Comparison of ENCODE assay signal across 13 cellular contexts in the genomic region with DNA sequence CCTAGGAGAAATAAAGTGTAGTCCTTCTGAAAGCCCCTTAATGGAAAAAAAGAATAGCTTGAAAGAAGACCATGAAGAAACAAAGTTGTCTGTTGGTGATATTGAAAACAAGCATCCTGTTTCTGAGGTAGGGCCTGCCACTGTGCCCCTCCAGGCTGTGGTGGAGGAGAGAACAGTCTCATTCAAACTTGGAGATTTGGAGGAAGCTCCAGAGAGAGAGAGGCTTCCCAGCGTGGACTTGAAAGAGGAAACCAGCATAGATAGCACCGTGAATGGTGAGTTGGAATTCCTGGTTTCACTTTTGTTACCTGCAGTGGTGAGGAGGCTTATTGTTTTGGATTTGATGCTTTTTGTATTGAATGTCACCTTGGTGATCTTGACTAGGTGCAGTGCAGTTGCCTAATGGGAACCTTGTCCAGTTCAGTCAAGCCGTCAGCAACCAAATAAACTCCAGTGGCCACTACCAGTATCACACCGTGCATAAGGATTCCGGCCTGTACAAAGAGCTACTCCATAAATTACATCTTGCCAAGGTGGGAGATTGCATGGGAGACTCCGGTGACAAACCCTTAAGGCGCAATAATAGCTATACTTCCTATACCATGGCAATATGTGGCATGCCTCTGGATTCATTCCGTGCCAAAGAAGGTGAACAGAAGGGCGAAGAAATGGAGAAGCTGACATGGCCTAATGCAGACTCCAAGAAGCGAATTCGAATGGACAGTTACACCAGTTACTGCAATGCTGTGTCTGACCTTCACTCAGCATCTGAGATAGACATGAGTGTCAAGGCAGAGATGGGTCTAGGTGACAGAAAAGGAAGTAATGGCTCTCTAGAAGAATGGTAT. TPM values are rescaled to one million over a fixed set of nuclear protein-coding genes. Genes with fewer than 3 reads are reported as not detected.
DNase-seq lines count a peak whose midpoint lies in the region; ATAC-seq and TF ChIP-seq lines count a peak whose summit lies in the region.
"Had no signal": no experiment of that assay in that cellular context is flagged by ENCODE, and none has a peak within 500 bp of the region (broad histone marks: within the 10 kb centered on the region; RNA-seq: fewer than 3 reads in every experiment).

No MANE protein-coding gene starts in this region.

- ATAC-seq in stimulated activated naive CD8-positive, alpha-beta T cell treated with anti-CD3 and anti-CD28 coated beads, Interleukin-15, amount 100 ng/mL, for 72 hours: no peak
- no peak for ATAC-seq in stimulated activated naive CD8-positive, alpha-beta T cell treated with anti-CD3 and anti-CD28 coated beads, Interleukin-15, Interleukin-2, amounts not matched to agents 100 U/mL and 50 U/mL, for 24 hours
- no peak for ATAC-seq in T-helper 17 cell
- ATAC-seq in HG03045 (IDR thresholded peaks at IDR 0.05; ENCODE audit: unreplicated experiment): no peak

- TF ChIP-seq POLR2A in erythroblast (IDR thresholded peaks at IDR 0.05; ENCODE audit: low read length): peak; percentile 31
- TF ChIP-seq POLR2A in testis (IDR thresholded peaks at IDR 0.05): no peak

- no peaks in the 10 kb centered on the region for H3K27me3 Mint-ChIP-seq in stimulated activated naive CD8-positive, alpha-beta T cell treated with anti-CD3 and anti-CD28 coated beads, Interleukin-15, amount 100 ng/mL, for 72 hours
- H3K27me3 Mint-ChIP-seq in T-helper 17 cell: no peaks in the 10 kb centered on the region

- no peaks in the 10 kb centered on the region for H3K9me3 Mint-ChIP-seq in stimulated activated naive CD8-positive, alpha-beta T cell treated with anti-CD3 and anti-CD28 coated beads, Interleukin-15, amount 100 ng/mL, for 72 hours
- H3K9me3 Mint-ChIP-seq: nephron had no signal

- DNase-seq in stimulated activated naive CD8-positive, alpha-beta T cell treated with anti-CD3 and anti-CD28 coated beads, Interleukin-15, amount 100 ng/mL, for 72 hours: no peak
- no peak for DNase-seq in stimulated activated naive CD8-positive, alpha-beta T cell treated with anti-CD3 and anti-CD28 coated beads, Interleukin-15, Interleukin-2, amounts not matched to agents 100 U/mL and 50 U/mL, for 24 hours
- DNase-seq in T-helper 17 cell: no peak
- DNase-seq in erythroblast (lab: John Stamatoyannopoulos, UW): peak in 1 of 2 experiments; percentile 16
- DNase-seq in GM03348 (ENCODE audit: low spot score): no peak
- DNase-seq in testis: no peak
- DNase-seq: activated CD4-positive, alpha-beta T cell treated with anti-CD3 and anti-CD28 coated beads, Interleukin-2, amount 50 U/mL, for 48 hours; effector CD4-positive, alpha-beta T cell; Karpas-422; NCI-H2081 had no signal

- H3K27ac Mint-ChIP-seq in stimulated activated naive CD8-positive, alpha-beta T cell treated with anti-CD3 and anti-CD28 coated beads, Interleukin-15, amount 100 ng/mL, for 72 hours: peak overlapping the region; percentile 27 to 80
- H3K27ac Mint-ChIP-seq in T-helper 17 cell: peak overlapping the region; percentile 37
- H3K27ac Mint-ChIP-seq: nephron had no signal

- intact Hi-C loops in testis (cut with DNase I; ENCODE audit: low total_unique reads): no loop called here

- H3K4me3 ChIP-seq in thymus (ENCODE audit: low read length) (no peak overlapping the region), testis (no peak overlapping the region)

- TF ChIP-seq CTCF in testis (IDR thresholded peaks at IDR 0.05): no peak

- WGBS in thymus: 92% methylated on average over 11 of the region's 11 CpGs
- WGBS in testis, 2 donors: 90 to 94% methylated on average over 11 of the region's 11 CpGs

- H3K4me3 Mint-ChIP-seq in stimulated activated naive CD8-positive, alpha-beta T cell treated with anti-CD3 and anti-CD28 coated beads, Interleukin-15, amount 100 ng/mL, for 72 hours: no peak overlapping the region
- no peak overlapping the region for H3K4me3 Mint-ChIP-seq in T-helper 17 cell
- H3K4me3 Mint-ChIP-seq: nephron had no signal

- H3K36me3 Mint-ChIP-seq in T-helper 17 cell (ENCODE audit: low read depth): peaks cover 3% of the 10 kb centered on the region

- H3K4me1 ChIP-seq in thymus (ENCODE audit: control insufficient read depth, insufficient read depth, low read length) (no peaks in the 10 kb centered on the region), testis (no peaks in the 10 kb centered on the region)

- peaks cover 58% of the 10 kb centered on the region for H3K36me3 ChIP-seq in thymus (ENCODE audit: control insufficient read depth, insufficient read depth)
- H3K36me3 ChIP-seq in testis (ENCODE audit: low read depth, missing control alignments): no peaks in the 10 kb centered on the region

- peak overlapping the region; percentile 52 for H3K27ac ChIP-seq in thymus (ENCODE audit: low read depth)
- no peak overlapping the region for H3K27ac ChIP-seq in testis

- H3K9me3 ChIP-seq in T-helper 17 cell (ENCODE audit: control insufficient read depth, low read length, poor library complexity, severe bottlenecking) (no peaks in the 10 kb centered on the region), thymus (ENCODE audit: control insufficient read depth) (no peaks in the 10 kb centered on the region), testis (no peaks in the 10 kb centered on the region)

- H3K4me1 Mint-ChIP-seq in stimulated activated naive CD8-positive, alpha-beta T cell treated with anti-CD3 and anti-CD28 coated beads, Interleukin-15, amount 100 ng/mL, for 72 hours: peaks cover 48% of the 10 kb centered on the region
- peaks cover 28% of the 10 kb centered on the region for H3K4me1 Mint-ChIP-seq in T-helper 17 cell
- H3K4me1 Mint-ChIP-seq: nephron had no signal

- H3K27me3 ChIP-seq in thymus (ENCODE audit: control insufficient read depth, insufficient read depth) (no peaks in the 10 kb centered on the region), testis (no peaks in the 10 kb centered on the region)

RNA-seq across cellular contexts. Expression of a gene that starts 13.3 kb away (rescaled TPM):
- total RNA-seq in T-helper 17 cell: 100 to 1,000 TPM; 113 to 130 TPM
- polyA plus RNA-seq in thymus: 47.0 TPM
- 10 to 100 TPM; 38.7 to 47.8 TPM for total RNA-seq in testis
- polyA plus RNA-seq in testis (ENCODE audit: insufficient read depth, low read depth, low replicate concordance): 30.2 TPM
